Comparison of ENCODE assay signal across 10 cellular contexts in genomic region chr12:46402451-46402850, GRCh38. TPM values are rescaled to one million over a fixed set of nuclear protein-coding genes. Genes with fewer than 3 reads are reported as not detected.
DNase-seq lines count a peak whose midpoint lies in the region; ATAC-seq and TF ChIP-seq lines count a peak whose summit lies in the region.
"Had no signal": no experiment of that assay in that cellular context is flagged by ENCODE, and none has a peak within 500 bp of the region (broad histone marks: within the 10 kb centered on the region; RNA-seq: fewer than 3 reads in every experiment).

No MANE protein-coding gene starts in this region.

- H3K36me3 Mint-ChIP-seq in naive thymus-derived CD4-positive, alpha-beta T cell, result peaks cover 0 to 52% (median 6%) of the 10 kb centered on the region in 5 donors

- TF ChIP-seq POLR2A in gastroesophageal sphincter (IDR thresholded peaks at IDR 0.05) (no peak), gastrocnemius medialis (IDR thresholded peaks at IDR 0.05) (no peak)

- in situ Hi-C loops in gastrocnemius medialis (cut with MboI; ENCODE audit: low sequenced_read_pairs in 4 of 4), result no loop called here

- H3K36me3 ChIP-seq in gastroesophageal sphincter, result no peaks in the 10 kb centered on the region
- H3K36me3 ChIP-seq in gastrocnemius medialis, result no peaks in the 10 kb centered on the region
- H3K36me3 ChIP-seq in naive thymus-derived CD4-positive, alpha-beta T cell (ENCODE audit: control insufficient read depth in 2 of 3, insufficient read depth in 3 of 3, low read length in 3 of 3), result no peaks in the 10 kb centered on the region

- no peaks in the 10 kb centered on the region for H3K9me3 ChIP-seq in gastroesophageal sphincter
- no peaks in the 10 kb centered on the region for H3K9me3 ChIP-seq in gastrocnemius medialis
- H3K9me3 ChIP-seq in naive thymus-derived CD4-positive, alpha-beta T cell (ENCODE audit: control insufficient read depth in 2 of 3, low read length in 3 of 3), result no peaks in the 10 kb centered on the region

- H3K27me3 ChIP-seq in gastroesophageal sphincter (no peaks in the 10 kb centered on the region), gastrocnemius medialis (no peaks in the 10 kb centered on the region)
- no peaks in the 10 kb centered on the region for H3K27me3 ChIP-seq in naive thymus-derived CD4-positive, alpha-beta T cell (ENCODE audit: control insufficient read depth in 2 of 2, insufficient read depth in 2 of 2, low read length in 2 of 2)

- intact Hi-C loops in gastrocnemius medialis (cut with DNase I; ENCODE audit: low total_unique reads), result no loop called here
- intact Hi-C loops in naive thymus-derived CD4-positive, alpha-beta T cell (cut with micrococcal nuclease), result loop anchor here in 1 of 2 donors (5.0 kb wide), 1 partner anchor 55 kb away; no protein-coding TSS in a partner anchor

- TF ChIP-seq EP300 in gastroesophageal sphincter (IDR thresholded peaks at IDR 0.05), result no peak

- TF ChIP-seq CTCF in gastroesophageal sphincter (IDR thresholded peaks at IDR 0.05) (no peak), gastrocnemius medialis (IDR thresholded peaks at IDR 0.05 in 4 of 5, conservative IDR thresholded peaks at IDR 0.05 in 1 of 5) (no peak)

- no peak overlapping the region for H3K4me3 Mint-ChIP-seq in naive thymus-derived CD4-positive, alpha-beta T cell

- 10 to 26% methylated on average over 1 to 2 of the region's 2 CpGs for WGBS in gastroesophageal sphincter (ENCODE audit: low coverage in 1 of 2), 2 donors

- H3K4me1 Mint-ChIP-seq in naive thymus-derived CD4-positive, alpha-beta T cell, result peaks cover 28 to 78% (median 67%) of the 10 kb centered on the region in 7 donors

- DNase-seq in GM04503 (ENCODE audit: low read depth), result peak; percentile 87
- DNase-seq in T1000 (lab: John Stamatoyannopoulos, UW), result peak; percentile 22
- no peak for DNase-seq in gastrocnemius medialis
- no peak for DNase-seq in naive thymus-derived CD4-positive, alpha-beta T cell
- DNase-seq in substantia nigra (lab: John Stamatoyannopoulos, UW), result no peak
- DNase-seq: NCI-H524 treated with DMSO at 0.1 percent for 48 hours had no signal

- H3K9me3 Mint-ChIP-seq in naive thymus-derived CD4-positive, alpha-beta T cell, result peaks cover 0 to 21% (median 9%) of the 10 kb centered on the region in 11 donors

- H3K27me3 Mint-ChIP-seq in naive thymus-derived CD4-positive, alpha-beta T cell, result no peaks in the 10 kb centered on the region

- H3K27ac ChIP-seq in gastroesophageal sphincter, result peak overlapping the region; percentile 39 to 65 (median 53)
- peak overlapping the region in 2 of 4 donors; percentile 33 to 56 for H3K27ac ChIP-seq in gastrocnemius medialis
- no peak overlapping the region for H3K27ac ChIP-seq in naive thymus-derived CD4-positive, alpha-beta T cell (ENCODE audit: low read depth, low read length)
- no peak overlapping the region for H3K27ac ChIP-seq in substantia nigra (ENCODE audit: low read depth, low read length, poor library complexity, severe bottlenecking)

- peak; percentile 60 for ATAC-seq in gastroesophageal sphincter
- peak; percentile 43 to 83 for ATAC-seq in gastrocnemius medialis
- no peak for ATAC-seq in naive thymus-derived CD4-positive, alpha-beta T cell
- ATAC-seq in HG03342 (IDR thresholded peaks at IDR 0.05; ENCODE audit: unreplicated experiment), result no peak
- no peak for ATAC-seq in HG03108 (IDR thresholded peaks at IDR 0.05; ENCODE audit: unreplicated experiment)
- ATAC-seq: activated naive CD4-positive, alpha-beta T cell treated with anti-CD3 and anti-CD28 coated beads, Interleukin-2, amount 50 U/mL, for 72 hours had no signal

- H3K27ac Mint-ChIP-seq in naive thymus-derived CD4-positive, alpha-beta T cell, result peak overlapping the region in 1 of 9 donors; percentile 10
- H3K27ac Mint-ChIP-seq: activated naive CD4-positive, alpha-beta T cell treated with anti-CD3 and anti-CD28 coated beads, Interleukin-2, amount 50 U/mL, for 72 hours had no signal

- H3K4me1 ChIP-seq in gastroesophageal sphincter, result peaks cover 7 to 38% (median 13%) of the 10 kb centered on the region in 3 donors
- peaks cover 37 to 38% of the 10 kb centered on the region in 2 donors for H3K4me1 ChIP-seq in gastrocnemius medialis
- H3K4me1 ChIP-seq in naive thymus-derived CD4-positive, alpha-beta T cell (ENCODE audit: control insufficient read depth in 2 of 2, insufficient read depth in 2 of 2, low read length in 2 of 2), result peaks cover 0 to 11% of the 10 kb centered on the region in 2 donors

- CTCF ChIA-PET in naive thymus-derived CD4-positive, alpha-beta T cell (lab: Charles Lee), result interaction anchor here (1.3 kb wide), 1 partner anchor 12 kb away, joined by 7 read pairs; no protein-coding TSS in a partner anchor

- no peak overlapping the region for H3K4me3 ChIP-seq in gastroesophageal sphincter
- no peak overlapping the region for H3K4me3 ChIP-seq in gastrocnemius medialis
- H3K4me3 ChIP-seq in naive thymus-derived CD4-positive, alpha-beta T cell (ENCODE audit: low read length), result no peak overlapping the region

- POLR2A ChIA-PET in naive thymus-derived CD4-positive, alpha-beta T cell (lab: Charles Lee), result no interaction called here

RNA-seq across cellular contexts. Expression of gene SLC38A2, which starts 29.9 kb away (rescaled TPM):
- total RNA-seq in gastroesophageal sphincter (100 to 1,000 TPM; 175 to 271 (median 263) TPM), gastrocnemius medialis (100 to 1,000 TPM; 260 to 853 (median 400) TPM)
- total RNA-seq in naive thymus-derived CD4-positive, alpha-beta T cell, result 100 to 1,000 TPM; 157 to 269 (median 175) TPM
- polyA plus RNA-seq in naive thymus-derived CD4-positive, alpha-beta T cell, result 100 to 1,000 TPM in 1 of 2 donors, 10 to 100 TPM in 1; 61.5 to 122 TPM

Comparison
In these comparisons a context has a peak if more than half of its experiments do, and no peak if none do; other contexts are left out.
1. DNase-seq: peak in GM04503 (single experiment) and T1000 (single experiment); none in gastrocnemius medialis (0 of 2), naive thymus-derived CD4-positive, alpha-beta T cell (0 of 9) and substantia nigra (0 of 49).
2. ATAC-seq: peak in gastroesophageal sphincter (single experiment) and gastrocnemius medialis (2 of 2); none in naive thymus-derived CD4-positive, alpha-beta T cell (single experiment), HG03342 (single experiment) and HG03108 (single experiment).
3. H3K27ac ChIP-seq: peak in gastroesophageal sphincter (4 of 4); none in naive thymus-derived CD4-positive, alpha-beta T cell (single experiment) and substantia nigra (single experiment).